Comparison of ENCODE assay signal across 10 cellular contexts in the genomic region with DNA sequence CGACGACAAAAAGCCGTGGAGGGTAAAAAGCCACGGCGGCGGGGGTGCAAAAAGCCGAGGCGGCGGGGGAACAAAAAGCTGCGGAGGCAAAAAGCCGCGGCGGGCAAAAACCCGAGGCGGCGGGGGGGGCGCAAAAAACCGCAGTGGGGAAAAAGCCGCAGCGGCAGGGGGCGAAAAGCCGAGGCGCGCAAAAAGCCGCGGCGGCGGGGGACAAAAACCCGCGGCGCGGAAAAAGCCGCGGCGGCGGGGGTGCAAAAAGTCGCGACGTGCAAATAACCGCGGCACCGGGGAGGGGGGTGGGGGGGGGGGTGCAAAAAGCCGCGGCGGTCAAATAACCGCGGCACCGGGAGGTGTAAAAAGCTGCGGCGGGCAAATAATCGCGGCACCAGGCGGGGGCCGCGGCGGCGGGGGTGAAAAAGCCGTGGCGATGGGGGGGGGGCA.
DNase-seq lines count a peak whose midpoint lies in the region; ATAC-seq, FAIRE-seq and TF ChIP-seq lines count a peak whose summit lies in the region.
"Had no signal": no experiment of that assay in that cellular context is flagged by ENCODE, and none has a peak within 500 bp of the region (broad histone marks: within the 10 kb centered on the region; RNA-seq: fewer than 3 reads in every experiment).

No MANE protein-coding gene starts in this region.

- no peaks in the 10 kb centered on the region for H3K4me1 ChIP-seq in astrocyte (ENCODE audit: insufficient read depth, low read length)
- H3K4me1 ChIP-seq in tibial artery, result peaks cover 0 to 21% (median 3%) of the 10 kb centered on the region in 4 donors

- H3K27me3 ChIP-seq in astrocyte (ENCODE audit: insufficient read depth, low read length) (no peaks in the 10 kb centered on the region), tibial artery (peaks cover 0 to 6% of the 10 kb centered on the region in 2 donors)

- H3K27ac ChIP-seq in astrocyte (ENCODE audit: low read depth, low read length) (no peak overlapping the region), tibial artery (no peak overlapping the region)

- H3K9me3 Mint-ChIP-seq in astrocyte (ENCODE audit: unreplicated experiment), result no peaks in the 10 kb centered on the region
- H3K9me3 Mint-ChIP-seq: activated naive CD4-positive, alpha-beta T cell treated with anti-CD3 and anti-CD28 coated beads, Interleukin-2, amount 50 U/mL, for 24 hours had no signal

- FAIRE-seq in astrocyte (lab: Jason Lieb, UNC) (no peak), H54 (lab: Jason Lieb, UNC) (no peak)

- H2AFZ ChIP-seq in astrocyte (ENCODE audit: low read depth, low read length), result no peak overlapping the region

- H3K36me3 ChIP-seq in astrocyte (ENCODE audit: insufficient read depth, low read length), result no peaks in the 10 kb centered on the region
- H3K36me3 ChIP-seq in tibial artery, result no peaks in the 10 kb centered on the region

- intact Hi-C loops in tibial artery (cut with DNase I; ENCODE audit: low total_unique reads), result no loop called here

- peak overlapping the region; percentile 19 for H3K4me2 ChIP-seq in astrocyte (ENCODE audit: low read length)

- H3K36me3 Mint-ChIP-seq in astrocyte (ENCODE audit: low read depth, unreplicated experiment), result no peaks in the 10 kb centered on the region
- H3K36me3 Mint-ChIP-seq: activated naive CD4-positive, alpha-beta T cell treated with anti-CD3 and anti-CD28 coated beads, Interleukin-2, amount 50 U/mL, for 24 hours had no signal

- H3K4me3 Mint-ChIP-seq in astrocyte (ENCODE audit: unreplicated experiment), result no peak overlapping the region
- H3K4me3 Mint-ChIP-seq: activated naive CD4-positive, alpha-beta T cell treated with anti-CD3 and anti-CD28 coated beads, Interleukin-2, amount 50 U/mL, for 24 hours had no signal

- ATAC-seq in HG03342 (IDR thresholded peaks at IDR 0.05; ENCODE audit: unreplicated experiment), result no peak

- H4K20me1 ChIP-seq in astrocyte (ENCODE audit: insufficient read depth, low read length), result no peaks in the 10 kb centered on the region

- H3K9me3 ChIP-seq in astrocyte (ENCODE audit: insufficient read depth, low read depth, low read length), result no peaks in the 10 kb centered on the region
- no peaks in the 10 kb centered on the region for H3K9me3 ChIP-seq in tibial artery

- no peak overlapping the region for H3K9ac ChIP-seq in astrocyte (ENCODE audit: low read length)

- peak; percentile 64 for DNase-seq in activated effector memory CD4-positive, alpha-beta T cell treated with anti-CD3 and anti-CD28 coated beads, Interleukin-2, amount 50 U/mL, for 16 hours
- DNase-seq in activated effector memory CD4-positive, alpha-beta T cell treated with Interleukin-2 at 50 U/mL for 16 hours, result no peak
- DNase-seq in astrocyte (ENCODE audit: low read depth), result no peak
- DNase-seq in islet precursor cell, result peak; percentile 38
- DNase-seq in tibial artery, result no peak
- DNase-seq in H54 (ENCODE audit: insufficient read length, low spot score), result no peak
- DNase-seq in DMS53 treated with DMSO at 0.1 percent for 48 hours (lab: John Stamatoyannopoulos, UW; ENCODE audit: unreplicated experiment), result no peak

- TF ChIP-seq CTCF in astrocyte (IDR thresholded peaks at IDR 0.05; ENCODE audit: insufficient read depth, low read depth, low read length) (no peak), tibial artery (IDR thresholded peaks at IDR 0.05) (no peak)

- H3K27me3 Mint-ChIP-seq in astrocyte (ENCODE audit: low read depth, unreplicated experiment), result peaks cover 2% of the 10 kb centered on the region

- H3K79me2 ChIP-seq in astrocyte (ENCODE audit: insufficient read depth, low read length), result no peaks in the 10 kb centered on the region

- no peak overlapping the region for H3K27ac Mint-ChIP-seq in astrocyte (ENCODE audit: unreplicated experiment)
- H3K27ac Mint-ChIP-seq: activated naive CD4-positive, alpha-beta T cell treated with anti-CD3 and anti-CD28 coated beads, Interleukin-2, amount 50 U/mL, for 24 hours; CD14-positive monocyte had no signal

- no peaks in the 10 kb centered on the region for H3K4me1 Mint-ChIP-seq in astrocyte (ENCODE audit: low read depth, unreplicated experiment)
- H3K4me1 Mint-ChIP-seq: activated naive CD4-positive, alpha-beta T cell treated with anti-CD3 and anti-CD28 coated beads, Interleukin-2, amount 50 U/mL, for 24 hours had no signal

- no peak for TF ChIP-seq POLR2A in H54 (IDR thresholded peaks at IDR 0.05; ENCODE audit: low read depth, low read length)

- H3K4me3 ChIP-seq in astrocyte (ENCODE audit: insufficient read depth, low read depth, low read length) (no peak overlapping the region), tibial artery (peak overlapping the region; percentile 48)

Comparison
In these comparisons a context has a peak if more than half of its experiments do, and no peak if none do; other contexts are left out.
1. DNase-seq: peak in activated effector memory CD4-positive, alpha-beta T cell treated with anti-CD3 and anti-CD28 coated beads, Interleukin-2, amount 50 U/mL, for 16 hours (single experiment) and islet precursor cell (single experiment); none in activated effector memory CD4-positive, alpha-beta T cell treated with Interleukin-2 at 50 U/mL for 16 hours (single experiment), astrocyte (single experiment), tibial artery (0 of 2), H54 (single experiment) and DMS53 treated with DMSO at 0.1 percent for 48 hours (single experiment).